ENCODE assay signal across 17 cellular contexts in the genomic region with DNA sequence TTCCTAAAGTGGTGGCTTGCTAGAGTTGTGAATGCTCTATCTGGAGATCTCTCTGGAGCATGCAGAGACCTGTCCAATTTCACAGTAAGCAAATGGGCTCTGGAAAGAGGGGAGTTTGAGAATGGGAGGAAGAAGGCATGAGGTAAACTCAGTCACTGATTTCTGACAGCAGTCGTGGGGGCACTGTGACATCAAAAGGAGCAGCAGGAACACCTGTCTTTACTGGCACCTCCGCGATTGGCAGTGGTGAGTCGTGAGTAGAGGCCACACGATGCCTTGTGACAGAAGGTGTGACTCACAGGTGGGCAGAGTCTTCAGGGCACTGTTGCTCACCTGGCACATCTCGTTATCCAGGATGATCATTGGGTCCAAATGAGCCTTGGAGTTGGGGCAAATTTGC. TPM values are rescaled to one million over a fixed set of nuclear protein-coding genes. Genes with fewer than 3 reads are reported as not detected.
DNase-seq lines count a peak whose midpoint lies in the region; ATAC-seq, FAIRE-seq and TF ChIP-seq lines count a peak whose summit lies in the region.
"Had no signal": no experiment of that assay in that cellular context is flagged by ENCODE, and none has a peak within 500 bp of the region (broad histone marks: within the 10 kb centered on the region; RNA-seq: fewer than 3 reads in every experiment).

No MANE protein-coding gene starts in this region.

- no peak overlapping the region for H3K56ac ChIP-seq in H9 (ENCODE audit: insufficient read length, low read depth, low read length)

- H3K4me1 Mint-ChIP-seq in H9: no peaks in the 10 kb centered on the region
- H3K4me1 Mint-ChIP-seq: CD4-positive, CD25-positive, alpha-beta regulatory T cell; IgD-negative memory B cell had no signal

- no peak overlapping the region for H4K91ac ChIP-seq in H9 (ENCODE audit: insufficient read length, low read depth, low read length)

- H2BK15ac ChIP-seq in H9 (ENCODE audit: low read depth, low read length): no peak overlapping the region

- no peak for ATAC-seq in HG03280 (IDR thresholded peaks at IDR 0.05; ENCODE audit: unreplicated experiment)
- ATAC-seq in HG02885 (IDR thresholded peaks at IDR 0.05; ENCODE audit: poor library complexity, unreplicated experiment): no peak
- no peak for ATAC-seq in right cardiac atrium

- H3K23ac ChIP-seq in H9 (ENCODE audit: insufficient read length, low read depth, low read length): no peak overlapping the region

- no peaks in the 10 kb centered on the region for H3K23me2 ChIP-seq in H9 (ENCODE audit: insufficient read length, low read depth, low read length, poor library complexity, severe bottlenecking)

- H3K4ac ChIP-seq in H9 (ENCODE audit: low read depth, low read length): no peak overlapping the region

- no peak overlapping the region for H3K4me3 Mint-ChIP-seq in H9
- H3K4me3 Mint-ChIP-seq: CD4-positive, CD25-positive, alpha-beta regulatory T cell; IgD-negative memory B cell had no signal

- no peak overlapping the region for H3K4me2 ChIP-seq in H9 (ENCODE audit: insufficient read depth, insufficient read length, low read length)

- no peaks in the 10 kb centered on the region for H3K4me1 ChIP-seq in H9 (ENCODE audit: insufficient read depth, low read length)
- H3K4me1 ChIP-seq in rectal smooth muscle tissue (ENCODE audit: control insufficient read depth, insufficient read depth, low read length): peaks cover 11% of the 10 kb centered on the region
- no peaks in the 10 kb centered on the region for H3K4me1 ChIP-seq in testis
- peaks cover 4% of the 10 kb centered on the region for H3K4me1 ChIP-seq in right cardiac atrium (ENCODE audit: control insufficient read depth, insufficient read depth, low read length)

- H3K36me3 Mint-ChIP-seq in H9 (ENCODE audit: insufficient read depth in 1 of 3, low read depth in 3 of 3): peaks cover 0 to 3% (median 0%) of the 10 kb centered on the region in 3 experiments; a peak in 5 of 7 replicates
- H3K36me3 Mint-ChIP-seq: CD4-positive, CD25-positive, alpha-beta regulatory T cell; IgD-negative memory B cell had no signal

- DNase-seq in H9: no peak
- peak; percentile 23 for DNase-seq in HT-29 (ENCODE audit: low spot score)
- DNase-seq in bronchial epithelial cell (ENCODE audit: low read depth): no peak
- DNase-seq in testis: no peak
- no peak for DNase-seq in right cardiac atrium
- DNase-seq: CD4-positive, CD25-positive, alpha-beta regulatory T cell; DMS79 treated with DMSO at 0.1 percent for 48 hours; Kasumi-1; MM.1S; NCI-H1092 treated with DMSO at 0.1 percent for 48 hours; NCI-H187; RPMI8226; SIG-M5 had no signal

- no peak overlapping the region for H2BK20ac ChIP-seq in H9 (ENCODE audit: low read depth, low read length, poor library complexity, severe bottlenecking)

- H2AFZ ChIP-seq in H9 (ENCODE audit: low read length): no peak overlapping the region

- H4K8ac ChIP-seq in H9 (replicated peaks; ENCODE audit: insufficient read length, low read depth, low read length): no peak overlapping the region

- no peak overlapping the region for H4K5ac ChIP-seq in H9 (ENCODE audit: insufficient read length, low read depth, low read length)

- H2AK5ac ChIP-seq in H9 (ENCODE audit: insufficient read length, low read length): no peak overlapping the region

- H2BK5ac ChIP-seq in H9 (ENCODE audit: insufficient read length, low read length): no peak overlapping the region

- no peak overlapping the region for H3K18ac ChIP-seq in H9 (ENCODE audit: insufficient read length, low read depth, low read length)

- H3K27ac Mint-ChIP-seq in H9: peak overlapping the region in 2 of 3 experiments; percentile 34 to 69; a peak in 2 of 7 replicates
- H3K27ac Mint-ChIP-seq: CD4-positive, CD25-positive, alpha-beta regulatory T cell; IgD-negative memory B cell had no signal

- H4K20me1 ChIP-seq in H9 (ENCODE audit: control insufficient read depth, insufficient read depth, insufficient read length): no peaks in the 10 kb centered on the region

- no peaks in the 10 kb centered on the region for H3K79me2 ChIP-seq in H9 (ENCODE audit: insufficient read depth, low read length)

- H3K27me3 ChIP-seq in H9 (ENCODE audit: insufficient read depth, low read length): no peaks in the 10 kb centered on the region
- no peaks in the 10 kb centered on the region for H3K27me3 ChIP-seq in bronchial epithelial cell (ENCODE audit: control insufficient read depth, insufficient read depth, low read length)
- no peaks in the 10 kb centered on the region for H3K27me3 ChIP-seq in rectal smooth muscle tissue (ENCODE audit: control insufficient read depth, insufficient read depth, low read length)
- no peaks in the 10 kb centered on the region for H3K27me3 ChIP-seq in testis
- H3K27me3 ChIP-seq in right cardiac atrium (ENCODE audit: control insufficient read depth, insufficient read depth): no peaks in the 10 kb centered on the region

- TF ChIP-seq CTCF in H9 (conservative IDR thresholded peaks at IDR 0.05) (no peak), bronchial epithelial cell (IDR thresholded peaks at IDR 0.05; ENCODE audit: insufficient read depth, low read length, severe bottlenecking) (no peak), testis (IDR thresholded peaks at IDR 0.05) (no peak)

- H3K9ac ChIP-seq in H9 (ENCODE audit: extremely low read depth, insufficient read length, low read length): no peak overlapping the region
- H3K9ac ChIP-seq in rectal smooth muscle tissue (ENCODE audit: low read length): no peak overlapping the region

- intact Hi-C loops in testis (cut with DNase I; ENCODE audit: low total_unique reads) (no loop called here), right cardiac atrium (cut with DNase I) (no loop called here)

- H3K27me3 Mint-ChIP-seq in H9 (ENCODE audit: low read depth): no peaks in the 10 kb centered on the region
- H3K27me3 Mint-ChIP-seq: CD4-positive, CD25-positive, alpha-beta regulatory T cell had no signal

- no CpG with 5 or more reads among the region's 6 CpGs for WGBS in H9 (ENCODE audit: extremely low coverage, insufficient read length, low lambda C conversion rate)
- 88 to 89% methylated on average over 6 of the region's 6 CpGs for WGBS in testis, 2 donors
- 88% methylated on average over 6 of the region's 6 CpGs for WGBS in right cardiac atrium

- no peak overlapping the region for H3T11ph ChIP-seq in H9 (ENCODE audit: low read length)

- H3K9me3 Mint-ChIP-seq in H9: no peaks in the 10 kb centered on the region

- no peak overlapping the region for H2BK120ac ChIP-seq in H9 (ENCODE audit: low read depth, low read length, poor library complexity, severe bottlenecking)

- no peak overlapping the region for H3K4me3 ChIP-seq in bronchial epithelial cell (ENCODE audit: low read depth, low read length)
- no peak overlapping the region for H3K4me3 ChIP-seq in rectal smooth muscle tissue (ENCODE audit: low read length)
- no peak overlapping the region for H3K4me3 ChIP-seq in testis
- no peak overlapping the region for H3K4me3 ChIP-seq in right cardiac atrium (ENCODE audit: low read length)

- H3K79me1 ChIP-seq in H9 (ENCODE audit: insufficient read depth, low read depth, low read length, poor library complexity, severe bottlenecking): no peaks in the 10 kb centered on the region

- H3K27ac ChIP-seq in H9 (ENCODE audit: insufficient read length, low read depth, low read length) (no peak overlapping the region), rectal smooth muscle tissue (ENCODE audit: low read depth, low read length) (peak overlapping the region; percentile 58), testis (no peak overlapping the region), right cardiac atrium (ENCODE audit: low read length) (no peak overlapping the region)

- H3K36me3 ChIP-seq in bronchial epithelial cell (ENCODE audit: control insufficient read depth, insufficient read depth, low read length) (no peaks in the 10 kb centered on the region), rectal smooth muscle tissue (ENCODE audit: control insufficient read depth, insufficient read depth, low read length) (no peaks in the 10 kb centered on the region), testis (ENCODE audit: low read depth, missing control alignments) (no peaks in the 10 kb centered on the region)

- TF ChIP-seq POLR2A in testis (IDR thresholded peaks at IDR 0.05): no peak

- no peaks in the 10 kb centered on the region for H3K9me3 ChIP-seq in H9 (ENCODE audit: control insufficient read depth, low read depth, low read length)
- H3K9me3 ChIP-seq in testis: no peaks in the 10 kb centered on the region
- no peaks in the 10 kb centered on the region for H3K9me3 ChIP-seq in right cardiac atrium (ENCODE audit: control insufficient read depth, low read length)

- peak; percentile 18 for FAIRE-seq in bronchial epithelial cell (lab: Jason Lieb, UNC)

- H2BK12ac ChIP-seq in H9 (ENCODE audit: insufficient read length, low read depth, low read length): no peak overlapping the region

- no peak overlapping the region for H3K14ac ChIP-seq in H9 (ENCODE audit: insufficient read depth, low read length)

RNA-seq across cellular contexts. Expression of gene CAVIN2, which starts 38.8 kb away (rescaled TPM):
- not detected in 2 replicates for total RNA-seq in H9 (2021)
- total RNA-seq in HT-29 (2014; rRNA removed; shearing (Covaris generic)): 0.84 and 1.4 TPM in 2 replicates
- 2.8 and 3.7 TPM in 2 replicates for total RNA-seq in bronchial epithelial cell
- total RNA-seq in testis: 1 to 10 TPM; 4.1 to 5.1 TPM
- 3.3 TPM for polyA plus RNA-seq in testis (ENCODE audit: insufficient read depth, low read depth, low replicate concordance)
- total RNA-seq in right cardiac atrium: 100 to 1,000 TPM in 3 of 4 donors, 10 to 100 TPM in 1; 97.9 to 128 (median 119) TPM
- polyA plus RNA-seq in right cardiac atrium: 76.0 TPM
- polyA plus RNA-seq: CD4-positive, CD25-positive, alpha-beta regulatory T cell had no signal

Comparison
In these comparisons a context has a peak if more than half of its experiments do, and no peak if none do; other contexts are left out.
1. RNA of gene CAVIN2, which starts 38.8 kb away (total RNA-seq): 97.9 to 128 TPM in right cardiac atrium; 4.1 to 5.1 TPM in testis, 2.8 to 3.7 TPM in bronchial epithelial cell, 0.84 to 1.4 TPM in HT-29 and not detected in H9; every median in the first group is over 10 times any median in the second.